Comparison of ENCODE assay signal across 8 cellular contexts in genomic region chr19:38952395-38953165, GRCh38. TPM values are rescaled to one million over a fixed set of nuclear protein-coding genes. Genes with fewer than 3 reads are reported as not detected.
DNase-seq lines count a peak whose midpoint lies in the region; ATAC-seq and TF ChIP-seq lines count a peak whose summit lies in the region.
"Had no signal": no experiment of that assay in that cellular context is flagged by ENCODE, and none has a peak within 500 bp of the region (broad histone marks: within the 10 kb centered on the region; RNA-seq: fewer than 3 reads in every experiment).

No MANE protein-coding gene starts in this region.

- H3K9me3 Mint-ChIP-seq in stimulated activated effector memory CD8-positive, alpha-beta T cell treated with anti-CD3 and anti-CD28 coated beads, Interleukin-12 subunit alpha, Interleukin-12 subunit beta, amount 100 ng/mL, for 72 hours, result no peaks in the 10 kb centered on the region

- no peaks in the 10 kb centered on the region for H3K79me2 ChIP-seq in OCI-LY7 (ENCODE audit: insufficient read depth, low read depth, low read length)

- no peaks in the 10 kb centered on the region for H3K9me3 ChIP-seq in OCI-LY7 (ENCODE audit: low read length)

- CTCF ChIA-PET in OCI-LY7 (lab: Charles Lee; ENCODE audit: unreplicated experiment), result no interaction called here

- no peaks in the 10 kb centered on the region for H4K20me1 ChIP-seq in OCI-LY7 (ENCODE audit: insufficient read depth, low read length)

- peak overlapping the region; percentile 26; the same call in 1 of the 2 replicates for H3K4me2 ChIP-seq in OCI-LY7 (ENCODE audit: low read length)

- peak; percentile 44 for ATAC-seq in stimulated activated effector memory CD8-positive, alpha-beta T cell treated with anti-CD3 and anti-CD28 coated beads, Interleukin-12 subunit alpha, Interleukin-12 subunit beta, amount 100 ng/mL, for 72 hours
- no peak for ATAC-seq in GM18867 (IDR thresholded peaks at IDR 0.05; ENCODE audit: unreplicated experiment)

- intact Hi-C loops in OCI-LY7 (cut with micrococcal nuclease; ENCODE audit: unreplicated experiment), result no loop called here

- H3K4me1 Mint-ChIP-seq in stimulated activated effector memory CD8-positive, alpha-beta T cell treated with anti-CD3 and anti-CD28 coated beads, Interleukin-12 subunit alpha, Interleukin-12 subunit beta, amount 100 ng/mL, for 72 hours, result peaks cover 19% of the 10 kb centered on the region

- no peaks in the 10 kb centered on the region for H3K36me3 Mint-ChIP-seq in stimulated activated effector memory CD8-positive, alpha-beta T cell treated with anti-CD3 and anti-CD28 coated beads, Interleukin-12 subunit alpha, Interleukin-12 subunit beta, amount 100 ng/mL, for 72 hours

- peak; percentile 76 for TF ChIP-seq CTCF in OCI-LY7 (conservative IDR thresholded peaks at IDR 0.05; ENCODE audit: low read length)
- TF ChIP-seq CTCF in fibroblast of villous mesenchyme (IDR thresholded peaks at IDR 0.05; ENCODE audit: insufficient read depth, low read depth, low read length), result peak; percentile 11

- TF ChIP-seq RAD21 in Ishikawa (IDR thresholded peaks at IDR 0.05; ENCODE audit: low read depth), result peak; percentile 29

- H3K36me3 ChIP-seq in OCI-LY7 (ENCODE audit: insufficient read depth, low read length), result no peaks in the 10 kb centered on the region

- H3K4me1 ChIP-seq in OCI-LY7 (ENCODE audit: insufficient read depth, low read length, poor library complexity, severe bottlenecking), result no peaks in the 10 kb centered on the region

- BruUV-seq in OCI-LY7 (replicated peaks; lab: Mats Ljungman, UMichigan), result no TSS peak

- no peak overlapping the region for H3K27ac Mint-ChIP-seq in stimulated activated effector memory CD8-positive, alpha-beta T cell treated with anti-CD3 and anti-CD28 coated beads, Interleukin-12 subunit alpha, Interleukin-12 subunit beta, amount 100 ng/mL, for 72 hours

- H3K27ac ChIP-seq in OCI-LY7 (ENCODE audit: low read depth, low read length, poor library complexity, severe bottlenecking), result no peak overlapping the region

- no peaks in the 10 kb centered on the region for H3K9me2 ChIP-seq in OCI-LY7 (ENCODE audit: insufficient read depth, low read length)

- H2AFZ ChIP-seq in OCI-LY7 (ENCODE audit: low read length), result no peak overlapping the region; the same call in 1 of the 2 replicates

- TF ChIP-seq EP300 in Ishikawa (IDR thresholded peaks at IDR 0.05; ENCODE audit: borderline replicate concordance), result no peak

- POLR2A ChIA-PET in OCI-LY7 (lab: Charles Lee), result no interaction called here

- H3K4me3 Mint-ChIP-seq in stimulated activated effector memory CD8-positive, alpha-beta T cell treated with anti-CD3 and anti-CD28 coated beads, Interleukin-12 subunit alpha, Interleukin-12 subunit beta, amount 100 ng/mL, for 72 hours, result no peak overlapping the region

- no peak overlapping the region for H3K4me3 ChIP-seq in OCI-LY7 (ENCODE audit: low read depth, low read length, poor library complexity, severe bottlenecking)
- no peak overlapping the region for H3K4me3 ChIP-seq in fibroblast of villous mesenchyme (ENCODE audit: low read depth, low read length)

- peak; percentile 17 for DNase-seq in EH (ENCODE audit: low read depth)
- DNase-seq in OCI-LY7 (ENCODE audit: low spot score), result peak; percentile 63
- DNase-seq in fibroblast of villous mesenchyme (ENCODE audit: low read depth), result no peak
- DNase-seq in stimulated activated effector memory CD8-positive, alpha-beta T cell treated with anti-CD3 and anti-CD28 coated beads, Interleukin-12 subunit alpha, Interleukin-12 subunit beta, amount 100 ng/mL, for 72 hours (ENCODE audit: low spot score in 2 of 2), result no peak
- no peak for DNase-seq in 8988T

TF ChIP-seq in Ishikawa, 13 proteins besides CTCF, POLR2A, EP300 and RAD21:
- TF ChIP-seq TEAD4 (IDR thresholded peaks at IDR 0.05), result no peak
- no peak for TF ChIP-seq NFIC (IDR thresholded peaks at IDR 0.05)
- TF ChIP-seq USF1 (IDR thresholded peaks at IDR 0.05), result no peak
- no peak for TF ChIP-seq REST (IDR thresholded peaks at IDR 0.05; ENCODE audit: low read depth)
- TF ChIP-seq FOXM1 (IDR thresholded peaks at IDR 0.05; ENCODE audit: borderline replicate concordance, low read depth), result no peak
- TF ChIP-seq ZBTB7A (IDR thresholded peaks at IDR 0.05; ENCODE audit: low read depth), result no peak
- no peak for TF ChIP-seq MAX (IDR thresholded peaks at IDR 0.05)
- TF ChIP-seq EGR1 (IDR thresholded peaks at IDR 0.05), result no peak
- no peak for TF ChIP-seq CEBPB (IDR thresholded peaks at IDR 0.05)
- no peak for TF ChIP-seq TCF12 (IDR thresholded peaks at IDR 0.05; ENCODE audit: low read depth)

RNA-seq across cellular contexts. Expression of gene MRPS12, which starts 21.8 kb away (rescaled TPM):
- 74.6 TPM in 2 replicates for total RNA-seq in OCI-LY7 (2014; rRNA removed; shearing (Covaris generic))
- total RNA-seq in OCI-LY7 (2022), result 55.5 and 63.5 TPM in 2 replicates
- total RNA-seq in fibroblast of villous mesenchyme, result 24.6 and 38.7 TPM in 2 replicates

RNA-seq across cellular contexts. Expression of gene SARS2, which starts 22.0 kb away (rescaled TPM):
- total RNA-seq in OCI-LY7 (2014; rRNA removed; shearing (Covaris generic)), result 29.5 and 37.7 TPM in 2 replicates
- total RNA-seq in OCI-LY7 (2022) (50.2 and 52.8 TPM in 2 replicates), fibroblast of villous mesenchyme (19.0 and 23.8 TPM in 2 replicates)

RNA-seq across cellular contexts. Expression of gene FBXO17, which starts 23.0 kb away (rescaled TPM):
- not detected in 2 replicates for total RNA-seq in OCI-LY7 (2014; rRNA removed; shearing (Covaris generic))
- total RNA-seq in OCI-LY7 (2022) (not detected in 2 replicates), fibroblast of villous mesenchyme (19.9 and 29.0 TPM in 2 replicates)
- total RNA-seq: T-helper 2 cell treated with Interferon-gamma antibody and Interleukin-4, amounts not matched to agents 100 ng/mL and 5 ng/mL, for 36 hours had no signal

RNA-seq across cellular contexts. Expression of gene CCER2, which starts 40.6 kb away (rescaled TPM):
- total RNA-seq in OCI-LY7 (2014; rRNA removed; shearing (Covaris generic)), result 1.5 and 7.0 TPM in 2 replicates
- total RNA-seq in OCI-LY7 (2022) (3.3 and 4.3 TPM in 2 replicates), fibroblast of villous mesenchyme (not detected in 2 replicates)

RNA-seq across cellular contexts. Expression of gene NFKBIB, which starts 52.8 kb away (rescaled TPM):
- total RNA-seq in OCI-LY7 (2014; rRNA removed; shearing (Covaris generic)), result 16.0 and 20.4 TPM in 2 replicates
- total RNA-seq in OCI-LY7 (2022) (22.0 and 25.3 TPM in 2 replicates), fibroblast of villous mesenchyme (7.3 and 13.9 TPM in 2 replicates)

Comparison
In these comparisons a context has a peak if more than half of its experiments do, and no peak if none do; other contexts are left out.
1. DNase-seq: peak in EH (single experiment) and OCI-LY7 (single experiment); none in fibroblast of villous mesenchyme (single experiment), stimulated activated effector memory CD8-positive, alpha-beta T cell treated with anti-CD3 and anti-CD28 coated beads, Interleukin-12 subunit alpha, Interleukin-12 subunit beta, amount 100 ng/mL, for 72 hours (0 of 2) and 8988T (single experiment).
2. RNA of gene FBXO17, which starts 23.0 kb away (total RNA-seq): 19.9 to 29.0 TPM in fibroblast of villous mesenchyme; not detected in OCI-LY7; every median in the first group is over 10 times any median in the second.